In genomic region chr12:76032043-76032981, GRCh38 we compare ENCODE assay signal across 8 cellular contexts. TPM values are rescaled to one million over a fixed set of nuclear protein-coding genes. Genes with fewer than 3 reads are reported as not detected.
A peak's percentile ranks its signal among the peaks of the same experiment; 100 is the strongest.
DNase-seq lines count a peak whose midpoint lies in the region; ATAC-seq and TF ChIP-seq lines count a peak whose summit lies in the region.

No MANE protein-coding gene starts in this region.

- DNase-seq in activated CD4-positive, CD25-positive, alpha-beta regulatory T cell treated with anti-CD3 and anti-CD28 coated beads, Interleukin-2, amount 50 U/mL, for 16 hours (ENCODE audit: low read depth, low spot score), result peak; percentile 4
- no peak for DNase-seq in activated CD4-positive, CD25-positive, alpha-beta regulatory T cell treated with anti-CD3 and anti-CD28 coated beads, Interleukin-2, amount 50 U/mL, for 72 hours
- DNase-seq in NOMO-1 treated with dmso at 0.1 percent for 144 hours (lab: John Stamatoyannopoulos, UW; ENCODE audit: unreplicated experiment) (peak; percentile 48), Right ventricle myocardium superior (no peak), osteocyte (ENCODE audit: extremely low spot score, unreplicated experiment) (no peak), NCI-H1105 (lab: John Stamatoyannopoulos, UW) (no peak)
- peak; percentile 58 for DNase-seq in activated naive CD8-positive, alpha-beta T cell treated with anti-CD3 and anti-CD28 coated beads for 36 hours

- TF ChIP-seq CTCF in osteocyte (IDR thresholded peaks at IDR 0.05), result no peak

- intact Hi-C loops in Right ventricle myocardium superior (cut with DNase I), result loop anchor here (10.0 kb wide), 3 partner anchors 218 to 408 kb away; no protein-coding TSS in a partner anchor

- peaks cover 40% of the 10 kb centered on the region for H3K4me1 Mint-ChIP-seq in activated naive CD8-positive, alpha-beta T cell treated with anti-CD3 and anti-CD28 coated beads for 36 hours
- H3K4me1 Mint-ChIP-seq in osteocyte (ENCODE audit: unreplicated experiment), result peaks cover 32% of the 10 kb centered on the region

- H3K27me3 Mint-ChIP-seq in activated naive CD8-positive, alpha-beta T cell treated with anti-CD3 and anti-CD28 coated beads for 36 hours, result peaks cover 6% of the 10 kb centered on the region
- H3K27me3 Mint-ChIP-seq in osteocyte (ENCODE audit: unreplicated experiment), result no peaks in the 10 kb centered on the region

- H3K27ac Mint-ChIP-seq in activated naive CD8-positive, alpha-beta T cell treated with anti-CD3 and anti-CD28 coated beads for 36 hours, result peak overlapping the region; percentile 98
- peak overlapping the region; percentile 95 for H3K27ac Mint-ChIP-seq in osteocyte (ENCODE audit: unreplicated experiment)

- peaks cover 1% of the 10 kb centered on the region for H3K9me3 Mint-ChIP-seq in activated naive CD8-positive, alpha-beta T cell treated with anti-CD3 and anti-CD28 coated beads for 36 hours
- H3K9me3 Mint-ChIP-seq in osteocyte (ENCODE audit: unreplicated experiment), result no peaks in the 10 kb centered on the region

- ATAC-seq in HG02798 (IDR thresholded peaks at IDR 0.05; ENCODE audit: poor library complexity, unreplicated experiment) (peak; percentile 34), Right ventricle myocardium superior (ENCODE audit: poor library complexity) (peak; percentile 50)

- peaks cover 35% of the 10 kb centered on the region for H3K36me3 Mint-ChIP-seq in activated naive CD8-positive, alpha-beta T cell treated with anti-CD3 and anti-CD28 coated beads for 36 hours
- peaks cover 12% of the 10 kb centered on the region for H3K36me3 Mint-ChIP-seq in osteocyte (ENCODE audit: unreplicated experiment)

- peak overlapping the region; percentile 98 for H3K4me3 Mint-ChIP-seq in activated naive CD8-positive, alpha-beta T cell treated with anti-CD3 and anti-CD28 coated beads for 36 hours
- H3K4me3 Mint-ChIP-seq in osteocyte (ENCODE audit: unreplicated experiment), result peak overlapping the region; percentile 96

RNA-seq across cellular contexts. Expression of gene PHLDA1, which starts 0.7 kb away (rescaled TPM):
- 10 to 100 TPM; 41.5 to 41.9 TPM for total RNA-seq in activated naive CD8-positive, alpha-beta T cell treated with anti-CD3 and anti-CD28 coated beads for 36 hours
- 6.6 TPM for total RNA-seq in Right ventricle myocardium superior
- 52.0 and 53.7 TPM in 2 replicates for total RNA-seq in osteocyte

RNA-seq across cellular contexts. Expression of gene NAP1L1, which starts 52.2 kb away (rescaled TPM):
- 1,000 to 10,000 TPM; 1,148 to 1,176 TPM for total RNA-seq in activated naive CD8-positive, alpha-beta T cell treated with anti-CD3 and anti-CD28 coated beads for 36 hours
- 263 TPM for total RNA-seq in Right ventricle myocardium superior
- 542 and 552 TPM in 2 replicates for total RNA-seq in osteocyte

Comparison
In these comparisons a context has a peak if more than half of its experiments do, and no peak if none do; other contexts are left out.
1. DNase-seq: peak in activated CD4-positive, CD25-positive, alpha-beta regulatory T cell treated with anti-CD3 and anti-CD28 coated beads, Interleukin-2, amount 50 U/mL, for 16 hours (single experiment), NOMO-1 treated with dmso at 0.1 percent for 144 hours (single experiment) and activated naive CD8-positive, alpha-beta T cell treated with anti-CD3 and anti-CD28 coated beads for 36 hours (single experiment); none in activated CD4-positive, CD25-positive, alpha-beta regulatory T cell treated with anti-CD3 and anti-CD28 coated beads, Interleukin-2, amount 50 U/mL, for 72 hours (single experiment), Right ventricle myocardium superior (single experiment), osteocyte (single experiment) and NCI-H1105 (single experiment).